Comparison of ENCODE assay signal across 9 cellular contexts in genomic region chr11:393219-394033, GRCh38. TPM values are rescaled to one million over a fixed set of nuclear protein-coding genes. Genes with fewer than 3 reads are reported as not detected.
A peak's percentile ranks its signal among the peaks of the same experiment; 100 is the strongest.
DNase-seq lines count a peak whose midpoint lies in the region; ATAC-seq, FAIRE-seq and TF ChIP-seq lines count a peak whose summit lies in the region.
"Had no signal": no experiment of that assay in that cellular context is flagged by ENCODE, and none has a peak within 500 bp of the region (broad histone marks: within the 10 kb centered on the region; RNA-seq: fewer than 3 reads in every experiment).

No MANE protein-coding gene starts in this region.

- H2AFZ ChIP-seq in H1 (ENCODE audit: low read length) = no peak overlapping the region
- H2AFZ ChIP-seq in parathyroid adenoma = peak overlapping the region; percentile 74

- no peak overlapping the region for H3K23ac ChIP-seq in H1 (ENCODE audit: insufficient read length)

- peaks cover 2% of the 10 kb centered on the region; the same call in 1 of the 2 replicates for H3K79me1 ChIP-seq in H1 (ENCODE audit: low read depth, low read length)

- peak overlapping the region; percentile 61 for H4K91ac ChIP-seq in H1 (replicated peaks; ENCODE audit: insufficient read length, low read length)

- H3K4ac ChIP-seq in H1 (replicated peaks; ENCODE audit: insufficient read length, low read depth, low read length) = no peak overlapping the region

- H2AK5ac ChIP-seq in H1 (ENCODE audit: low read depth, low read length) = no peak overlapping the region

- no peaks in the 10 kb centered on the region for H3K9me3 ChIP-seq in MG63
- no peaks in the 10 kb centered on the region for H3K9me3 ChIP-seq in H1 (ENCODE audit: insufficient read depth in 2 of 2, low read depth in 1 of 2, low read length in 1 of 2)
- no peaks in the 10 kb centered on the region for H3K9me3 ChIP-seq in parathyroid adenoma (ENCODE audit: control insufficient read depth, low read length)
- H3K9me3 ChIP-seq in T-helper 17 cell (ENCODE audit: control insufficient read depth, low read length, poor library complexity, severe bottlenecking) = no peaks in the 10 kb centered on the region

- no peak for TF ChIP-seq RAD21 in H1 (IDR thresholded peaks at IDR 0.05 in 1 of 2, conservative IDR thresholded peaks at IDR 0.05 in 1 of 2; ENCODE audit: low read depth in 2 of 2, low read length in 2 of 2)

- H3K4me2 ChIP-seq in H1 (ENCODE audit: insufficient read depth in 1 of 2, low read depth in 2 of 2, low read length in 2 of 2) (peak overlapping the region; percentile 58 to 63), parathyroid adenoma (ENCODE audit: low read length) (peak overlapping the region; percentile 74)

- H3K36me3 ChIP-seq in MG63 (no peaks in the 10 kb centered on the region), H1 (ENCODE audit: control insufficient read depth in 2 of 4, insufficient read depth in 4 of 4, low read length in 3 of 4) (peaks cover 0 to 15% (median 0%) of the 10 kb centered on the region in 4 experiments; a peak in 2 of 8 replicates), parathyroid adenoma (ENCODE audit: control insufficient read depth, insufficient read depth, low read length) (no peaks in the 10 kb centered on the region)

- no peaks in the 10 kb centered on the region for H3K4me1 Mint-ChIP-seq in T-helper 17 cell
- H3K4me1 Mint-ChIP-seq: memory B cell had no signal

- H4K20me1 ChIP-seq in H1 (replicated peaks in 1 of 2; ENCODE audit: control insufficient read depth in 1 of 2, insufficient read depth in 2 of 2, low read length in 2 of 2) = peaks cover 2 to 10% of the 10 kb centered on the region in 2 experiments

- TF ChIP-seq EP300 in H1 (IDR thresholded peaks at IDR 0.05; ENCODE audit: borderline replicate concordance in 1 of 2, low read depth in 2 of 2, low read length in 2 of 2) = no peak

- no peak overlapping the region for H3K56ac ChIP-seq in H1 (replicated peaks; ENCODE audit: insufficient read length, low read depth, low read length)

- 75% methylated on average over 4 of the region's 17 CpGs; no CpG with 5 or more reads in 1 of the 2 experiments for WGBS in H1 (ENCODE audit: extremely low coverage in 1 of 2, insufficient coverage in 1 of 2, insufficient read length in 1 of 2, insufficient replicate concordance in 2 of 2, low coverage in 1 of 2, low lambda C conversion rate in 2 of 2, missing lambda C conversion rate in 1 of 2), 2 experiments

- H2BK120ac ChIP-seq in H1 (replicated peaks; ENCODE audit: low read depth, low read length) = no peak overlapping the region

- H3K79me2 ChIP-seq in H1 (ENCODE audit: control insufficient read depth in 1 of 2, insufficient read depth in 2 of 2, low read length in 2 of 2) (no peaks in the 10 kb centered on the region), parathyroid adenoma (no peaks in the 10 kb centered on the region)

- no peak overlapping the region for H4K5ac ChIP-seq in H1 (ENCODE audit: insufficient read length, low read depth, low read length)

- no peak for TF ChIP-seq POLR2A in H1 (IDR thresholded peaks at IDR 0.05; ENCODE audit: control extremely low read depth in 1 of 2, low read depth in 2 of 2, low read length in 2 of 2)

- CTCF ChIA-PET in H1 (lab: Charles Lee; ENCODE audit: partially characterized antibody) = interaction anchor here (0.6 to 1.6 kb wide), 5 partner anchors 29 to 177 kb away, joined by 3 to 4 read pairs (median 3); no protein-coding TSS in a partner anchor

- ATAC-seq in T-helper 17 cell (no peak), GM18867 (IDR thresholded peaks at IDR 0.05; ENCODE audit: unreplicated experiment) (no peak)

- peaks cover 10% of the 10 kb centered on the region; the same call in 1 of the 2 replicates for H3K23me2 ChIP-seq in H1 (ENCODE audit: low read depth, low read length)

- no peaks in the 10 kb centered on the region for H3K36me3 Mint-ChIP-seq in T-helper 17 cell (ENCODE audit: low read depth)
- H3K36me3 Mint-ChIP-seq: memory B cell had no signal

- H3K9ac ChIP-seq in H1 (replicated peaks in 1 of 4; ENCODE audit: extremely low read depth in 1 of 4, low read depth in 3 of 4, low read length in 3 of 4) (no peak overlapping the region), parathyroid adenoma (no peak overlapping the region)

- no peaks in the 10 kb centered on the region for H3K27me3 Mint-ChIP-seq in T-helper 17 cell

- no peak overlapping the region for H3K4me3 ChIP-seq in MG63
- H3K4me3 ChIP-seq in H1 (ENCODE audit: extremely low read depth in 1 of 4, insufficient read depth in 2 of 4, low read depth in 3 of 4, low read length in 4 of 4) = peak overlapping the region in 3 of 4 experiments; percentile 18 to 59 (median 32); a peak in 5 of 8 replicates
- peak overlapping the region; percentile 53 for H3K4me3 ChIP-seq in parathyroid adenoma (ENCODE audit: low read depth, low read length)

- H3K18ac ChIP-seq in H1 (ENCODE audit: extremely low read depth, low read length) = peak overlapping the region; percentile 9; the same call in 1 of the 2 replicates

- H3K4me3 Mint-ChIP-seq in T-helper 17 cell = no peak overlapping the region
- H3K4me3 Mint-ChIP-seq: memory B cell had no signal

- H3K27me3 ChIP-seq in MG63 (no peaks in the 10 kb centered on the region), H1 (replicated peaks in 1 of 4; ENCODE audit: control insufficient read depth in 3 of 4, extremely low read depth in 1 of 4, insufficient read depth in 3 of 4, low read length in 3 of 4) (no peaks in the 10 kb centered on the region), parathyroid adenoma (ENCODE audit: control insufficient read depth, insufficient read depth, low read length) (no peaks in the 10 kb centered on the region)

- H3K4me1 ChIP-seq in H1 (replicated peaks in 1 of 4; ENCODE audit: control insufficient read depth in 3 of 4, insufficient read depth in 4 of 4, low read length in 3 of 4) = peaks cover 6 to 15% (median 6%) of the 10 kb centered on the region in 4 experiments; a peak in 6 of 7 replicates
- peaks cover 3% of the 10 kb centered on the region for H3K4me1 ChIP-seq in parathyroid adenoma

- H4K8ac ChIP-seq in H1 (ENCODE audit: extremely low read depth, insufficient read depth, low read length) = peak overlapping the region; percentile 17

- H3K27ac ChIP-seq in H1 (ENCODE audit: low read depth, low read length) (no peak overlapping the region), parathyroid adenoma (peak overlapping the region; percentile 59)

- H3K14ac ChIP-seq in H1 (ENCODE audit: insufficient read length) = no peak overlapping the region

- H2BK20ac ChIP-seq in H1 (ENCODE audit: low read length) = no peak overlapping the region

- peak overlapping the region; percentile 81; the same call in 1 of the 2 replicates for H2BK12ac ChIP-seq in H1 (ENCODE audit: low read depth, low read length)

- H3K27ac Mint-ChIP-seq in T-helper 17 cell = no peak overlapping the region
- H3K27ac Mint-ChIP-seq: memory B cell had no signal

- H2BK15ac ChIP-seq in H1 (ENCODE audit: low read length) = 0 out of 2 replicates have a peak overlapping the region, but pooled peaks have one; percentile 40

- TF ChIP-seq CTCF in H1 (IDR thresholded peaks at IDR 0.05; ENCODE audit: control extremely low read depth in 1 of 3, insufficient read depth in 1 of 3, low read depth in 1 of 3, low read length in 3 of 3) (no peak), parathyroid adenoma (IDR thresholded peaks at IDR 0.05) (no peak)

- DNase-seq in EL (peak; percentile 92), MG63 (peak; percentile 96), H1 (ENCODE audit: low read depth in 1 of 2, low spot score in 2 of 2) (no peak), cortex of kidney (lab: John Stamatoyannopoulos, UW) (no peak), T-helper 17 cell (no peak)
- DNase-seq in activated effector memory CD4-positive, alpha-beta T cell treated with anti-CD3 and anti-CD28 coated beads, Interleukin-2, amount 50 U/mL, for 16 hours = no peak

- no peak for FAIRE-seq in H1 (lab: Jason Lieb, UNC)

- H2BK5ac ChIP-seq in H1 (ENCODE audit: low read depth, low read length) = peak overlapping the region; percentile 81; the same call in 1 of the 2 replicates

- POLR2A ChIA-PET in H1 (lab: Charles Lee; ENCODE audit: partially characterized antibody) = interaction anchor here (0.7 to 4.2 kb wide), 7 partner anchors 10 to 233 kb away, joined by 3 to 20 read pairs (median 3); partner anchors contain the start of gene SCT

RNA-seq across cellular contexts. Expression of gene PKP3, which starts 0.6 kb away (rescaled TPM):
- total RNA-seq in MG63 (2014; rRNA removed; shearing (Covaris generic); ENCODE audit: low replicate concordance) = 7.6 and 24.1 TPM in 2 replicates
- 28.5 and 28.7 TPM in 2 replicates for total RNA-seq in H1 (2021; fragmentation: NEBNext Ultra II Directional; extraction: Animal tissue kit (Norgen Biotek cat#: 25700))
- polyA plus RNA-seq in H1 (2011; rRNA removed) = 16.7 and 28.0 TPM in 2 replicates
- polyA plus RNA-seq in H1 (2011; cell fraction: cytosol; rRNA removed) = 25.0 TPM
- 35.4 TPM for polyA plus RNA-seq in H1 (2011; cell fraction: nucleus; rRNA removed)
- 10.9 to 22.0 TPM (median 18.8 TPM) in 4 replicates for polyA plus RNA-seq in H1 (2012, experiment 1 of 2)
- polyA plus RNA-seq in H1 (2012, experiment 2 of 2) = 14.5 TPM
- polyA plus RNA-seq in H1 (2013, experiment 1 of 2) = 11.0 TPM
- 12.3 TPM for polyA plus RNA-seq in H1 (2013, experiment 2 of 2)
- polyA minus RNA-seq in H1 (2011; rRNA and poly(A)+ RNA removed) = 11.3 and 13.9 TPM in 2 replicates
- polyA minus RNA-seq in H1 (2011; cell fraction: cytosol; rRNA and poly(A)+ RNA removed) = 33.5 TPM
- 11.1 TPM for polyA minus RNA-seq in H1 (2011; cell fraction: nucleus; rRNA and poly(A)+ RNA removed)
- not detected for total RNA-seq in T-helper 17 cell

RNA-seq across cellular contexts. Expression of gene SIGIRR, which starts 21.4 kb away (rescaled TPM):
- total RNA-seq in MG63 (2014; rRNA removed; shearing (Covaris generic); ENCODE audit: low replicate concordance) = 28.8 and 89.5 TPM in 2 replicates
- 66.3 and 68.9 TPM in 2 replicates for total RNA-seq in H1 (2021; fragmentation: NEBNext Ultra II Directional; extraction: Animal tissue kit (Norgen Biotek cat#: 25700))
- polyA plus RNA-seq in H1 (2011; rRNA removed) = 55.2 and 94.2 TPM in 2 replicates
- 57.0 TPM for polyA plus RNA-seq in H1 (2011; cell fraction: cytosol; rRNA removed)
- polyA plus RNA-seq in H1 (2011; cell fraction: nucleus; rRNA removed) = 133 TPM
- 35.4 to 56.4 TPM (median 48.3 TPM) in 4 replicates for polyA plus RNA-seq in H1 (2012, experiment 1 of 2)
- 55.4 TPM for polyA plus RNA-seq in H1 (2012, experiment 2 of 2)
- polyA plus RNA-seq in H1 (2013, experiment 1 of 2) = 51.9 TPM
- polyA plus RNA-seq in H1 (2013, experiment 2 of 2) = 52.5 TPM
- polyA minus RNA-seq in H1 (2011; rRNA and poly(A)+ RNA removed) = 13.0 and 16.6 TPM in 2 replicates
- 26.2 TPM for polyA minus RNA-seq in H1 (2011; cell fraction: cytosol; rRNA and poly(A)+ RNA removed)
- 24.8 TPM for polyA minus RNA-seq in H1 (2011; cell fraction: nucleus; rRNA and poly(A)+ RNA removed)
- 100 to 1,000 TPM; 353 to 409 TPM for total RNA-seq in T-helper 17 cell

RNA-seq across cellular contexts. Expression of gene B4GALNT4, which starts 24.1 kb away (rescaled TPM):
- 27.5 and 49.8 TPM in 2 replicates for total RNA-seq in MG63 (2014; rRNA removed; shearing (Covaris generic); ENCODE audit: low replicate concordance)
- 76.3 and 89.0 TPM in 2 replicates for total RNA-seq in H1 (2021; fragmentation: NEBNext Ultra II Directional; extraction: Animal tissue kit (Norgen Biotek cat#: 25700))
- 40.9 and 69.4 TPM in 2 replicates for polyA plus RNA-seq in H1 (2011; rRNA removed)
- polyA plus RNA-seq in H1 (2011; cell fraction: cytosol; rRNA removed) = 62.2 TPM
- polyA plus RNA-seq in H1 (2011; cell fraction: nucleus; rRNA removed) = 329 TPM
- polyA plus RNA-seq in H1 (2012, experiment 1 of 2) = 55.4 to 118 TPM (median 90.1 TPM) in 4 replicates
- polyA plus RNA-seq in H1 (2012, experiment 2 of 2) = 69.9 TPM
- 55.2 TPM for polyA plus RNA-seq in H1 (2013, experiment 1 of 2)
- 48.0 TPM for polyA plus RNA-seq in H1 (2013, experiment 2 of 2)
- polyA minus RNA-seq in H1 (2011; rRNA and poly(A)+ RNA removed) = 6.4 and 7.0 TPM in 2 replicates
- 19.7 TPM for polyA minus RNA-seq in H1 (2011; cell fraction: cytosol; rRNA and poly(A)+ RNA removed)
- 37.0 TPM for polyA minus RNA-seq in H1 (2011; cell fraction: nucleus; rRNA and poly(A)+ RNA removed)
- 1 to 10 TPM; 6.0 to 8.6 TPM for total RNA-seq in T-helper 17 cell

RNA-seq across cellular contexts. Expression of gene ANO9, which starts 48.4 kb away (rescaled TPM):
- total RNA-seq in MG63 (2014; rRNA removed; shearing (Covaris generic); ENCODE audit: low replicate concordance) = not detected in 2 replicates
- 18.0 and 20.0 TPM in 2 replicates for total RNA-seq in H1 (2021; fragmentation: NEBNext Ultra II Directional; extraction: Animal tissue kit (Norgen Biotek cat#: 25700))
- 20.7 and 24.6 TPM in 2 replicates for polyA plus RNA-seq in H1 (2011; rRNA removed)
- polyA plus RNA-seq in H1 (2011; cell fraction: cytosol; rRNA removed) = 19.7 TPM
- polyA plus RNA-seq in H1 (2011; cell fraction: nucleus; rRNA removed) = 185 TPM
- polyA plus RNA-seq in H1 (2012, experiment 1 of 2) = 20.7 to 42.8 TPM (median 32.2 TPM) in 4 replicates
- 11.9 TPM for polyA plus RNA-seq in H1 (2012, experiment 2 of 2)
- 14.6 TPM for polyA plus RNA-seq in H1 (2013, experiment 1 of 2)
- polyA plus RNA-seq in H1 (2013, experiment 2 of 2) = 13.7 TPM
- 5.2 and 7.0 TPM in 2 replicates for polyA minus RNA-seq in H1 (2011; rRNA and poly(A)+ RNA removed)
- polyA minus RNA-seq in H1 (2011; cell fraction: cytosol; rRNA and poly(A)+ RNA removed) = 5.6 TPM
- polyA minus RNA-seq in H1 (2011; cell fraction: nucleus; rRNA and poly(A)+ RNA removed) = 19.3 TPM
- total RNA-seq in T-helper 17 cell = 100 to 1,000 TPM; 131 to 165 TPM

RNA-seq across cellular contexts. Expression of gene PTDSS2, which starts 56.7 kb away (rescaled TPM):
- total RNA-seq in MG63 (2014; rRNA removed; shearing (Covaris generic); ENCODE audit: low replicate concordance) = 30.2 and 43.3 TPM in 2 replicates
- 48.7 and 52.4 TPM in 2 replicates for total RNA-seq in H1 (2021; fragmentation: NEBNext Ultra II Directional; extraction: Animal tissue kit (Norgen Biotek cat#: 25700))
- 68.2 and 108 TPM in 2 replicates for polyA plus RNA-seq in H1 (2011; rRNA removed)
- polyA plus RNA-seq in H1 (2011; cell fraction: cytosol; rRNA removed) = 69.7 TPM
- polyA plus RNA-seq in H1 (2011; cell fraction: nucleus; rRNA removed) = 197 TPM
- 33.3 to 60.1 TPM (median 54.3 TPM) in 4 replicates for polyA plus RNA-seq in H1 (2012, experiment 1 of 2)
- polyA plus RNA-seq in H1 (2012, experiment 2 of 2) = 51.9 TPM
- 42.4 TPM for polyA plus RNA-seq in H1 (2013, experiment 1 of 2)
- 39.1 TPM for polyA plus RNA-seq in H1 (2013, experiment 2 of 2)
- polyA minus RNA-seq in H1 (2011; rRNA and poly(A)+ RNA removed) = 49.6 and 57.3 TPM in 2 replicates
- polyA minus RNA-seq in H1 (2011; cell fraction: cytosol; rRNA and poly(A)+ RNA removed) = 38.8 TPM
- 51.9 TPM for polyA minus RNA-seq in H1 (2011; cell fraction: nucleus; rRNA and poly(A)+ RNA removed)
- total RNA-seq in T-helper 17 cell = 10 to 100 TPM; 21.8 to 24.5 TPM

Comparison
In these comparisons a context has a peak if more than half of its experiments do, and no peak if none do; other contexts are left out.
1. DNase-seq: peak in EL (single experiment) and MG63 (single experiment); none in H1 (0 of 2), cortex of kidney (single experiment), activated effector memory CD4-positive, alpha-beta T cell treated with anti-CD3 and anti-CD28 coated beads, Interleukin-2, amount 50 U/mL, for 16 hours (single experiment) and T-helper 17 cell (0 of 3).